Comparison of ENCODE assay signal across 1 cellular context in the genomic region with DNA sequence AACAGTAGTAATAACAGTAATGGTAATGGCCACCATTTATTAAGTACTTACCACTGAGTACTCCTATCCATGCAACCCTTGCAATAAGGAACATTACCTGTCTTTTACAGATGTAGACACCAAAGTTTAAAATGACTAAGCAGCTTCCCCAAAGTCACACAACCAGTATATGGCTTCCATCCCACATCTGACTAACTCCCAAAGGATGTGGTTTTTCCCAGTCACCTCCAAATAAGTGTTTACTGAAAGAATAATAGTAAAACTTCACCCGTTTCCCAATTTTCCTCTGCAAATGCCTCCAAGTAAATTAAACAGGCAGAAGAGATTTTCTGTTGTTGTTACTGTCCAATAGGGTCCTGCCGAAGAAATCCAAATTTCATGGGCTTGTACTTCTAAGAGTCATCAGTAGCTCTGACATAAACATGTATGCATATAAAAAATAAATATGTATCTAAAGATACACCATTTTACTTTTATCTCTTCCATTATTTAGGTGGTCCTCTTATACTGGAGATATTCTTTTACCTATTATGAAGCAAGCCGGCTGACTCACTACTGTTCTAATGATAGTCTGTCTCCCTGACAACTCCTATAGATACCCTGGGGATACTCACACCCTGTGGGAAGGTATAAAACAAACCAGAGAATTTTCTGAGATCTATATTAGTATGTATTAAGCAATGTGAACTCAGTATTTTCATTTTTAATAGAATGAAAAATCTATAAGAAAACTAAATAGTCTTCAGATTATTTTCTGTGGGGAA.
TF ChIP-seq lines count a peak whose summit lies in the region.

No MANE protein-coding gene starts in this region.

TF ChIP-seq in SK-N-SH treated with all-trans-retinoic acid at 6 μM for 48 hours, 23 proteins besides CTCF, POLR2A, EP300 and RAD21 (continued from another document):
- no peak for TF ChIP-seq PATZ1 (CRISPR knock-in tag; IDR thresholded peaks at IDR 0.05; ENCODE audit: borderline replicate concordance)
TF ChIP-seq in SK-N-SH treated with all-trans-retinoic acid at 6 μM for 48 hours: peak in this region for 0.
